In the genomic region with DNA sequence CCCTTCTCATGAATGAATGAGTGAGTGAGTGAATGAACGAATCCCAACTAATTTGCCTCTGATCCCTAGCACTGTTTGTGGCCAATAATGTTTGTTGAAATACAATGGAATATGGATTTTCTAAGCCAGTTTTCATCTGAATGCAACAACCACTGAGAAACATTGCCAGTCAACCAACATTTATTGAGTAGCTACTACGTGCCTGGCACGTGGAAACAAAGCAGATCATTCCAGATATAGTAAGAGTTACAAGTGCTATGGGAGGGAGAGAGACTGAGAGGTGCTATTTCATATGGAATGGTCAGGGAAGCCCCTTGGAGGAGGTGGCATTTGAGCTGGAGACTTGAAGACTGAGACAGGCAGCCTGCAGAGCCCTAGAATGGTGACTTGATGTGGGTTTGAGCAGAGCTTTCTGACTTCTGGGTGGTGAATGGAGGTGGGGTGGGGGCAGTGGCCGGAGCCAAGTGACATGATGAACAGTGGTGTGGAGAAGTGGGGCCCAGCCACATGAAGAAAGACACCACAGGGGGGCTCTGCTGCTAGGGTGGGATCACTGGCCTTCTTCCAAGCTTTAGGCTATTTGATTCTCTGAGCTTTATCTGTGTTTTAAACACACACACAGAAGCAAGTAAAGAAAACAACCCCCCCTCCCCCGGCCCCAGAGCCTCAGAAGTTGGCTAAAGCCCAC, we compare ENCODE assay signal across 16 cellular contexts. TPM values are rescaled to one million over a fixed set of nuclear protein-coding genes. Genes with fewer than 3 reads are reported as not detected.
A peak's percentile ranks its signal among the peaks of the same experiment; 100 is the strongest.
DNase-seq lines count a peak whose midpoint lies in the region; ATAC-seq and TF ChIP-seq lines count a peak whose summit lies in the region.
"Had no signal": no experiment of that assay in that cellular context is flagged by ENCODE, and none has a peak within 500 bp of the region (broad histone marks: within the 10 kb centered on the region; RNA-seq: fewer than 3 reads in every experiment).

No MANE protein-coding gene starts in this region.

- no peaks in the 10 kb centered on the region for H3K79me2 ChIP-seq in Loucy (ENCODE audit: insufficient read depth, low read length)

- H3K27me3 ChIP-seq in Loucy (ENCODE audit: insufficient read depth, low read length, poor library complexity, severe bottlenecking) (no peaks in the 10 kb centered on the region), esophagus squamous epithelium (no peaks in the 10 kb centered on the region), stomach smooth muscle (ENCODE audit: control insufficient read depth in 1 of 2, insufficient read depth in 2 of 2, low read length in 2 of 2) (no peaks in the 10 kb centered on the region)
- H3K27me3 ChIP-seq: foreskin keratinocyte had no signal

- no peaks in the 10 kb centered on the region for H3K36me3 Mint-ChIP-seq in nephron (ENCODE audit: low read depth)

- WGBS in esophagus squamous epithelium, 2 donors = 59 to 63% methylated on average over 4 to 5 of the region's 5 CpGs

- ATAC-seq in HG03175 (IDR thresholded peaks at IDR 0.05; ENCODE audit: unreplicated experiment) (no peak), HG02678 (IDR thresholded peaks at IDR 0.05; ENCODE audit: unreplicated experiment) (no peak), GM18909 (IDR thresholded peaks at IDR 0.05; ENCODE audit: poor library complexity, unreplicated experiment) (no peak)
- ATAC-seq: foreskin keratinocyte had no signal

- H3K9me3 Mint-ChIP-seq in nephron = peaks cover 4% of the 10 kb centered on the region

- H3K9me3 ChIP-seq in Loucy (ENCODE audit: insufficient read depth, low read depth, low read length) = no peaks in the 10 kb centered on the region
- H3K9me3 ChIP-seq in esophagus squamous epithelium = no peaks in the 10 kb centered on the region
- H3K9me3 ChIP-seq in stomach smooth muscle (ENCODE audit: control insufficient read depth in 2 of 2, low read length in 2 of 2) = no peaks in the 10 kb centered on the region

- intact Hi-C loops in esophagus squamous epithelium (cut with DNase I) = no loop called here

- peak overlapping the region; percentile 47 for H3K4me2 ChIP-seq in Loucy (ENCODE audit: low read depth, low read length, poor library complexity, severe bottlenecking)

- DNase-seq in esophagus squamous epithelium (lab: John Stamatoyannopoulos, UW) = no peak
- DNase-seq in activated effector memory CD4-positive, alpha-beta T cell treated with Interleukin-2 at 50 U/mL for 16 hours = no peak
- DNase-seq: activated T-cell treated with anti-CD3 and anti-CD28 coated beads, Interleukin-2, amount 50 U/mL, for 48 hours; AML-193; amniotic stem cell; DMS79; foreskin keratinocyte; OCI-M1; stimulated activated CD4-positive, alpha-beta T cell treated with anti-CD3 and anti-CD28 coated beads, Interleukin-12 subunit alpha, Interleukin-12 subunit beta, amount 100 ng/mL, for 4 hours; SW 1271 had no signal

- no peaks in the 10 kb centered on the region for H4K20me1 ChIP-seq in Loucy (ENCODE audit: insufficient read depth, low read length, poor library complexity, severe bottlenecking)

- no peak overlapping the region for H3K4me3 Mint-ChIP-seq in nephron

- H3K27me3 Mint-ChIP-seq in nephron (ENCODE audit: low read depth) = no peaks in the 10 kb centered on the region

- H2AFZ ChIP-seq in Loucy (ENCODE audit: low read length) = peak overlapping the region; percentile 42

- TF ChIP-seq CTCF in Loucy (conservative IDR thresholded peaks at IDR 0.05; ENCODE audit: low read length) (no peak), esophagus squamous epithelium (IDR thresholded peaks at IDR 0.05) (no peak), nephron (IDR thresholded peaks at IDR 0.05; ENCODE audit: unreplicated experiment in 3 of 3) (no peak)

- H3K27ac ChIP-seq in esophagus squamous epithelium = peak overlapping the region; percentile 27 to 87 (median 73)
- H3K27ac ChIP-seq in stomach smooth muscle (ENCODE audit: low read length) = peak overlapping the region; percentile 46
- H3K27ac ChIP-seq: foreskin keratinocyte had no signal

- H3K36me3 ChIP-seq in Loucy (ENCODE audit: insufficient read depth, low read length) = no peaks in the 10 kb centered on the region
- H3K36me3 ChIP-seq in esophagus squamous epithelium = no peaks in the 10 kb centered on the region
- H3K36me3 ChIP-seq in stomach smooth muscle (ENCODE audit: control insufficient read depth in 2 of 2, insufficient read depth in 2 of 2, low read length in 2 of 2) = no peaks in the 10 kb centered on the region

- no peak overlapping the region for H3K9ac ChIP-seq in Loucy (ENCODE audit: low read depth, low read length, poor library complexity, severe bottlenecking)
- H3K9ac ChIP-seq in stomach smooth muscle (ENCODE audit: low read length in 2 of 2) = no peak overlapping the region

- H3K9me2 ChIP-seq in Loucy (replicated peaks; ENCODE audit: low read depth, low read length) = no peaks in the 10 kb centered on the region

- peak overlapping the region; percentile 53 to 93 (median 77) for H3K27ac Mint-ChIP-seq in nephron

- H3K4me1 ChIP-seq in Loucy (ENCODE audit: insufficient read depth, low read length, poor library complexity, severe bottlenecking) (peaks cover 8% of the 10 kb centered on the region), esophagus squamous epithelium (peaks cover 0 to 28% (median 19%) of the 10 kb centered on the region in 3 donors), stomach smooth muscle (ENCODE audit: control insufficient read depth, insufficient read depth, low read length) (peaks cover 16% of the 10 kb centered on the region)
- H3K4me1 ChIP-seq: foreskin keratinocyte had no signal

- TF ChIP-seq POLR2A in esophagus squamous epithelium (IDR thresholded peaks at IDR 0.05) = no peak

- no peaks in the 10 kb centered on the region for H3F3A ChIP-seq in Loucy (ENCODE audit: low read depth)

- H3K4me1 Mint-ChIP-seq in nephron = peaks cover 44% of the 10 kb centered on the region

- H3K4me3 ChIP-seq in Loucy (ENCODE audit: low read length, poor library complexity, severe bottlenecking) (no peak overlapping the region), esophagus squamous epithelium (no peak overlapping the region), stomach smooth muscle (ENCODE audit: low read length in 2 of 2) (no peak overlapping the region)

RNA-seq across cellular contexts. Expression of gene SMTN, which starts 35.1 kb away (rescaled TPM):
- 100 to 1,000 TPM in 1 of 4 donors, 10 to 100 TPM in 3; 28.2 to 158 (median 45.8) TPM for total RNA-seq in esophagus squamous epithelium
